ENCODE assay signal across 2 cellular contexts in genomic region chr15:32856753-32857152, GRCh38.
TF ChIP-seq lines count a peak whose summit lies in the region.

No MANE protein-coding gene starts in this region.

TF ChIP-seq in H1, 55 proteins besides CTCF, POLR2A, EP300 and RAD21 (continued from another document):
- TF ChIP-seq CTBP2 (IDR thresholded peaks at IDR 0.05; ENCODE audit: borderline replicate concordance, insufficient read depth, insufficient read length, low read length) = no peak
- no peak for TF ChIP-seq CHD1 (IDR thresholded peaks at IDR 0.05; ENCODE audit: low read depth, low read length)
- TF ChIP-seq POU5F1 (IDR thresholded peaks at IDR 0.05; ENCODE audit: low read depth, low read length) = no peak

TF ChIP-seq in HepG2, 621 proteins besides CTCF, POLR2A, EP300 and RAD21 (continued from another document):
- TF ChIP-seq MTERF4 (CRISPR knock-in tag; IDR thresholded peaks at IDR 0.05) = no peak
- no peak for TF ChIP-seq ZNF547 (CRISPR knock-in tag; IDR thresholded peaks at IDR 0.05)
- no peak for TF ChIP-seq ZNF674 (CRISPR knock-in tag; IDR thresholded peaks at IDR 0.05; ENCODE audit: low read depth)
- TF ChIP-seq NFRKB (IDR thresholded peaks at IDR 0.05) = no peak
- no peak for TF ChIP-seq SMARCE1 (IDR thresholded peaks at IDR 0.05; ENCODE audit: borderline replicate concordance)
- TF ChIP-seq ZNF512B (CRISPR knock-in tag; IDR thresholded peaks at IDR 0.05; ENCODE audit: borderline replicate concordance) = no peak
- TF ChIP-seq TBP (CRISPR knock-in tag; IDR thresholded peaks at IDR 0.05) = no peak
